In the genomic region with DNA sequence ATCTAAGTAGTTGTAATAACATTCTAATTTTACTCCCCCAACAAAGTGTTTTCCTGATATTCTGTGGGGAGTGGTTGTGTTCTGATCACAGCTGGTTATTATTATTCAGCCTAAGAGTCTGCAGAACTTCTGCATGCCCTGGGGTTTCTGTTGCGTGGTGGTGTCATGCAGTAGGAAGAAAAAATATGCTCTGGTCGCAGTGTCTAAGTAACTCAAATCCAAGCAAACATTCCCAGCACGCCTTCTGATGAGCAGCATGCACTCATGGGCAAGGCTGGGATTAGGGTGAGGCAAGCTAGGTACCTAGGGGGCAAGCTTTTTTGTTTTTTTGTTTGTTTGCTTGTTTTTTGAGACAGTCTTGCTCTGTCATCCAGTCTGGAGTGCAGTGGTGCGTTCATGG, we compare ENCODE assay signal across 21 cellular contexts.
"Had no signal": no experiment of that assay in that cellular context is flagged by ENCODE, and none has a peak within 500 bp of the region (broad histone marks: within the 10 kb centered on the region; RNA-seq: fewer than 3 reads in every experiment).

No MANE protein-coding gene starts in this region.

- H3K4me3 Mint-ChIP-seq: activated CD4-positive, alpha-beta T cell treated with anti-CD3 and anti-CD28 coated beads, Interleukin-2, amount 10 ng/mL, durations not matched to agents 24 days and 14 days; activated CD8-positive, alpha-beta T cell treated with anti-CD3 and anti-CD28 coated beads, Interleukin-2, amount 10 ng/mL, durations not matched to agents 7 days and 5 days; immature natural killer cell; naive thymus-derived CD8-positive, alpha-beta T cell; stimulated activated naive CD8-positive, alpha-beta T cell treated with anti-CD3 and anti-CD28 coated beads, Interleukin-15, Interleukin-2, amounts not matched to agents 100 ng/mL and 50 ng/mL, for 24 hours had no signal

- H3K4me3 ChIP-seq: adrenal gland, breast epithelium, coronary artery, left ventricle myocardium inferior, ovary, psoas muscle, right atrium auricular region, suprapubic skin, uterus had no signal

- H3K27me3 ChIP-seq: adrenal gland, breast epithelium, ovary, right atrium auricular region, suprapubic skin, uterus had no signal

- H3K4me1 ChIP-seq: adrenal gland, breast epithelium, left ventricle myocardium inferior, psoas muscle, right atrium auricular region, uterus had no signal

- H3K36me3 Mint-ChIP-seq: activated naive CD4-positive, alpha-beta T cell treated with anti-CD3 and anti-CD28 coated beads, Interleukin-2, amount 50 U/mL, for 72 hours; immature natural killer cell; naive thymus-derived CD8-positive, alpha-beta T cell had no signal

- H3K9me3 Mint-ChIP-seq: activated CD4-positive, alpha-beta T cell treated with anti-CD3 and anti-CD28 coated beads, Interleukin-2, amount 10 ng/mL, durations not matched to agents 24 days and 14 days; activated naive CD4-positive, alpha-beta T cell treated with anti-CD3 and anti-CD28 coated beads, Interleukin-2, amount 50 U/mL, for 72 hours; immature natural killer cell; naive thymus-derived CD8-positive, alpha-beta T cell; stimulated activated naive CD8-positive, alpha-beta T cell treated with anti-CD3 and anti-CD28 coated beads, Interleukin-15, Interleukin-2, amounts not matched to agents 100 ng/mL and 50 ng/mL, for 24 hours had no signal

- H3K27ac Mint-ChIP-seq: activated CD4-positive, alpha-beta T cell treated with anti-CD3 and anti-CD28 coated beads, Interleukin-2, amount 10 ng/mL, durations not matched to agents 24 days and 14 days; activated CD8-positive, alpha-beta T cell treated with anti-CD3 and anti-CD28 coated beads, Interleukin-2, amount 10 ng/mL, durations not matched to agents 7 days and 5 days; immature natural killer cell; naive thymus-derived CD8-positive, alpha-beta T cell; stimulated activated naive CD8-positive, alpha-beta T cell treated with anti-CD3 and anti-CD28 coated beads, Interleukin-15, Interleukin-2, amounts not matched to agents 100 ng/mL and 50 ng/mL, for 24 hours had no signal

- ATAC-seq: activated CD4-positive, CD25-positive, alpha-beta regulatory T cell treated with anti-CD3 and anti-CD28 coated beads, Interleukin-2, amount 50 U/mL, for 24 hours; activated CD8-positive, alpha-beta T cell treated with anti-CD3 and anti-CD28 coated beads, Interleukin-2, amount 10 ng/mL, durations not matched to agents 7 days and 5 days; activated naive CD4-positive, alpha-beta T cell treated with anti-CD3 and anti-CD28 coated beads, Interleukin-2, amount 50 U/mL, for 72 hours; naive thymus-derived CD8-positive, alpha-beta T cell; psoas muscle had no signal

- H3K36me3 ChIP-seq: adrenal gland, breast epithelium, left ventricle myocardium inferior, neutrophil, ovary, right atrium auricular region, suprapubic skin, uterus had no signal

- DNase-seq: activated CD4-positive, alpha-beta T cell treated with anti-CD3 and anti-CD28 coated beads, Interleukin-2, amount 10 ng/mL, durations not matched to agents 24 days and 14 days; activated CD8-positive, alpha-beta T cell treated with anti-CD3 and anti-CD28 coated beads, Interleukin-2, amount 10 ng/mL, durations not matched to agents 7 days and 5 days; activated gamma-delta T cell treated with Interleukin-2 at 50 U/mL for 16 hours; adrenal gland; erythroblast; immature natural killer cell; left ventricle myocardium inferior; naive thymus-derived CD8-positive, alpha-beta T cell; ovary; psoas muscle; stimulated activated CD4-positive, alpha-beta T cell treated with anti-CD3 and anti-CD28 coated beads, Interleukin-1b, Interleukin-23, amount 100 ng/mL, for 48 hours; trophoblast cell; uterus had no signal

- H3K9me3 ChIP-seq: adrenal gland, breast epithelium, left ventricle myocardium inferior, neutrophil, ovary, psoas muscle, right atrium auricular region, suprapubic skin, uterus had no signal
